In genomic region chr4:154982187-154983047, GRCh38 we compare ENCODE assay signal across 8 cellular contexts.
A peak's percentile ranks its signal among the peaks of the same experiment; 100 is the strongest.
DNase-seq lines count a peak whose midpoint lies in the region; ATAC-seq, FAIRE-seq and TF ChIP-seq lines count a peak whose summit lies in the region.

No MANE protein-coding gene starts in this region.

- H3K27me3 ChIP-seq in Caco-2 (replicated peaks; ENCODE audit: control insufficient read depth, insufficient read depth, low read length) (no peaks in the 10 kb centered on the region), keratinocyte (ENCODE audit: control insufficient read depth, extremely low read depth, insufficient read depth, low read length) (no peaks in the 10 kb centered on the region)

- no peak overlapping the region for H3K4me3 ChIP-seq in Caco-2 (ENCODE audit: low read depth, low read length)
- H3K4me3 ChIP-seq in keratinocyte (ENCODE audit: control insufficient read depth in 2 of 3, extremely low read depth in 1 of 3, insufficient read depth in 2 of 3, low read depth in 1 of 3, low read length in 3 of 3): no peak overlapping the region

- H3K27me3 Mint-ChIP-seq in Caco-2 (ENCODE audit: insufficient read depth, unreplicated experiment) (peaks cover 21% of the 10 kb centered on the region), brain (peaks cover 5% of the 10 kb centered on the region)

- H4K20me1 ChIP-seq in keratinocyte (ENCODE audit: control insufficient read depth, extremely low read depth, insufficient read depth, low read length): no peaks in the 10 kb centered on the region

- no TSS peak for BruUV-seq in Caco-2 (replicated peaks; lab: Mats Ljungman, UMichigan)

- no peaks in the 10 kb centered on the region for H3K79me2 ChIP-seq in keratinocyte (ENCODE audit: control insufficient read depth, insufficient read depth, low read length)

- intact Hi-C loops in Caco-2 (cut with micrococcal nuclease; ENCODE audit: unreplicated experiment): loop anchor here (1.0 to 10.0 kb wide), 3 partner anchors 372 to 802 kb away; no protein-coding TSS in a partner anchor

- TF ChIP-seq CTCF in Caco-2 (IDR thresholded peaks at IDR 0.05; ENCODE audit: insufficient read depth in 1 of 2, low read depth in 1 of 2, low read length in 1 of 2, severe bottlenecking in 1 of 2, unreplicated experiment in 1 of 2): peak; percentile 51 to 64
- TF ChIP-seq CTCF in RWPE1 (conservative IDR thresholded peaks at IDR 0.05; ENCODE audit: low read depth): peak; percentile 36
- TF ChIP-seq CTCF in brain (conservative IDR thresholded peaks at IDR 0.05): peak; percentile 62 to 84
- peak; percentile 49 to 77 (median 65) for TF ChIP-seq CTCF in keratinocyte (optimal IDR thresholded peaks at IDR 0.05 in 1 of 3, IDR thresholded peaks at IDR 0.05 in 1 of 3, conservative IDR thresholded peaks at IDR 0.05 in 1 of 3; ENCODE audit: extremely low read depth in 1 of 3, insufficient read depth in 2 of 3, low read length in 3 of 3)

- no peaks in the 10 kb centered on the region for H3K9me3 Mint-ChIP-seq in Caco-2 (ENCODE audit: unreplicated experiment)
- peaks cover 0 to 4% (median 0%) of the 10 kb centered on the region in 5 experiments for H3K9me3 Mint-ChIP-seq in brain

- H3K36me3 ChIP-seq in Caco-2 (ENCODE audit: control insufficient read depth, insufficient read depth, low read length): no peaks in the 10 kb centered on the region
- H3K36me3 ChIP-seq in keratinocyte (ENCODE audit: control insufficient read depth in 2 of 2, extremely low read depth in 1 of 2, insufficient read depth in 2 of 2, low read length in 2 of 2): no peaks in the 10 kb centered on the region

- dilution Hi-C loops in keratinocyte (cut with MboI; ENCODE audit: extremely low pct_ligation_motif_present, low sequenced_read_pairs): no loop called here

- DNase-seq in Caco-2 (peak; percentile 52 to 55), RWPE1 (ENCODE audit: low spot score) (peak; percentile 50), keratinocyte (ENCODE audit: low read depth, low spot score) (no peak)
- DNase-seq in stimulated activated CD4-positive, alpha-beta T cell treated with anti-CD3 and anti-CD28 coated beads, Interleukin-4, amount 100 ng/mL, for 24 hours: peak; percentile 27
- DNase-seq in activated CD4-positive, CD25-positive, alpha-beta regulatory T cell (lab: John Stamatoyannopoulos, UW): no peak

- H3K27ac ChIP-seq in RWPE1 (no peak overlapping the region), keratinocyte (ENCODE audit: control insufficient read depth, insufficient read depth, low read length) (no peak overlapping the region)

- FAIRE-seq in keratinocyte (lab: Jason Lieb, UNC): peak; percentile 13

- H3K9me1 ChIP-seq in keratinocyte (ENCODE audit: control insufficient read depth, extremely low read depth, insufficient read depth, low read length): no peaks in the 10 kb centered on the region

- H3K9me3 ChIP-seq in Caco-2: no peaks in the 10 kb centered on the region
- no peaks in the 10 kb centered on the region for H3K9me3 ChIP-seq in keratinocyte (ENCODE audit: control insufficient read depth, low read depth, low read length)

- CTCF ChIA-PET in Caco-2 (lab: Charles Lee): no interaction called here
- CTCF ChIA-PET in RWPE1 (lab: Yijun Ruan, JAX): interaction anchor here (0.6 to 1.0 kb wide), 5 partner anchors 8 to 372 kb away, joined by 3 to 5 read pairs (median 4); no protein-coding TSS in a partner anchor

- POLR2A ChIA-PET in Caco-2 (lab: Charles Lee) (no interaction called here), RWPE1 (lab: Yijun Ruan, JAX; ENCODE audit: low non-redundant PET) (no interaction called here)

- no peak overlapping the region for H2AFZ ChIP-seq in keratinocyte (ENCODE audit: control insufficient read depth, low read length)

- no peak overlapping the region for H3K4me2 ChIP-seq in keratinocyte (ENCODE audit: control insufficient read depth, extremely low read depth, insufficient read depth, low read depth, low read length)

- H3K4me1 Mint-ChIP-seq in Caco-2 (ENCODE audit: low read depth, unreplicated experiment): no peaks in the 10 kb centered on the region
- no peaks in the 10 kb centered on the region for H3K4me1 Mint-ChIP-seq in brain

- H3K36me3 Mint-ChIP-seq in Caco-2 (ENCODE audit: insufficient read depth, unreplicated experiment) (no peaks in the 10 kb centered on the region), brain (no peaks in the 10 kb centered on the region)

- H3K27ac Mint-ChIP-seq in Caco-2 (ENCODE audit: unreplicated experiment): no peak overlapping the region
- no peak overlapping the region for H3K27ac Mint-ChIP-seq in brain

- H3K4me3 Mint-ChIP-seq in Caco-2 (ENCODE audit: unreplicated experiment) (no peak overlapping the region), brain (no peak overlapping the region)

- ATAC-seq in GM19328 (IDR thresholded peaks at IDR 0.05; ENCODE audit: unreplicated experiment) (peak; percentile 43), HG03565 (IDR thresholded peaks at IDR 0.05; ENCODE audit: unreplicated experiment) (peak; percentile 42)

- H3K4me1 ChIP-seq in Caco-2: no peaks in the 10 kb centered on the region
- H3K4me1 ChIP-seq in keratinocyte (ENCODE audit: control insufficient read depth, extremely low read depth, insufficient read depth, low read length): no peaks in the 10 kb centered on the region

- H3K9ac ChIP-seq in keratinocyte (ENCODE audit: control insufficient read depth, extremely low read depth, insufficient read depth, low read length): no peak overlapping the region

Comparison
In these comparisons a context has a peak if more than half of its experiments do, and no peak if none do; other contexts are left out.
1. DNase-seq: peak in Caco-2 (2 of 2), RWPE1 (single experiment) and stimulated activated CD4-positive, alpha-beta T cell treated with anti-CD3 and anti-CD28 coated beads, Interleukin-4, amount 100 ng/mL, for 24 hours (single experiment); none in keratinocyte (single experiment) and activated CD4-positive, CD25-positive, alpha-beta regulatory T cell (0 of 4).
2. Peak in every context shown above with its lines, with median percentiles within 50 percentile points of each other: CTCF ChIP-seq.